Comparison of ENCODE assay signal across 23 cellular contexts in genomic region chr10:64090865-64091264, GRCh38.
DNase-seq lines count a peak whose midpoint lies in the region; ATAC-seq, FAIRE-seq and TF ChIP-seq lines count a peak whose summit lies in the region.
"Had no signal": no experiment of that assay in that cellular context is flagged by ENCODE, and none has a peak within 500 bp of the region (broad histone marks: within the 10 kb centered on the region; RNA-seq: fewer than 3 reads in every experiment).

No MANE protein-coding gene starts in this region.

- no peak for FAIRE-seq in bronchial epithelial cell (lab: Jason Lieb, UNC)
- FAIRE-seq: A549, GM12891, H54 had no signal

- CTCF ChIA-PET in WTC11 (lab: Charles Lee) (no interaction called here), Calu3 (lab: Charles Lee) (interaction anchor here (0.5 kb wide), 2 partner anchors 21 to 36 kb away, joined by 3 to 5 read pairs; no protein-coding TSS in a partner anchor)

- no peak overlapping the region for H3K27ac Mint-ChIP-seq in WTC11
- no peak overlapping the region for H3K27ac Mint-ChIP-seq in Calu3 (ENCODE audit: unreplicated experiment)
- H3K27ac Mint-ChIP-seq: CD14-positive monocyte; CD4-positive, alpha-beta T cell; CD8-positive, alpha-beta memory T cell had no signal

- BruUV-seq in Calu3 (replicated peaks; lab: Mats Ljungman, UMichigan) = no TSS peak

- H3K36me3 Mint-ChIP-seq in WTC11 (no peaks in the 10 kb centered on the region), Calu3 (ENCODE audit: insufficient read depth, unreplicated experiment) (no peaks in the 10 kb centered on the region)
- H3K36me3 Mint-ChIP-seq: CD14-positive monocyte; CD8-positive, alpha-beta memory T cell had no signal

- no peak overlapping the region for H3K4me3 Mint-ChIP-seq in WTC11
- no peak overlapping the region for H3K4me3 Mint-ChIP-seq in Calu3 (ENCODE audit: low read depth, unreplicated experiment)
- H3K4me3 Mint-ChIP-seq: CD14-positive monocyte; CD4-positive, alpha-beta T cell; CD8-positive, alpha-beta memory T cell had no signal

- no peaks in the 10 kb centered on the region for H3K36me3 ChIP-seq in bronchial epithelial cell (ENCODE audit: control insufficient read depth, insufficient read depth, low read length)
- H3K36me3 ChIP-seq: BE2C; BLaER1 treated with 17β-estradiol and CSF1 and Interleukin-3, amounts not matched to agents 10 nM and 100 nM; HAP-1 had no signal

- no peaks in the 10 kb centered on the region for H3K27me3 ChIP-seq in bronchial epithelial cell (ENCODE audit: control insufficient read depth, insufficient read depth, low read length)
- H3K27me3 ChIP-seq: BE2C; BLaER1 treated with 17β-estradiol and CSF1 and Interleukin-3, amounts not matched to agents 10 nM and 100 nM had no signal

- POLR2A ChIA-PET in WTC11 (lab: Charles Lee) = interaction anchor here (0.7 kb wide), 1 partner anchor 748 kb away, joined by 4 read pairs; no protein-coding TSS in a partner anchor

- ATAC-seq in WTC11 (no peak), HG02884 (IDR thresholded peaks at IDR 0.05; ENCODE audit: unreplicated experiment) (no peak)
- ATAC-seq: A549 had no signal

- H3K4me1 Mint-ChIP-seq in WTC11 (peaks cover 27% of the 10 kb centered on the region), Calu3 (ENCODE audit: low read depth, unreplicated experiment) (peaks cover 8% of the 10 kb centered on the region)
- H3K4me1 Mint-ChIP-seq: CD14-positive monocyte; CD8-positive, alpha-beta memory T cell had no signal

- peak; percentile 43 for DNase-seq in LoVo (ENCODE audit: low spot score)
- peak; percentile 7 for DNase-seq in bronchial epithelial cell (ENCODE audit: low read depth)
- DNase-seq in kidney tubule cell (ENCODE audit: low spot score) = peak; percentile 61
- DNase-seq in renal cortical epithelial cell (ENCODE audit: low read depth) = peak; percentile 28
- no peak for DNase-seq in WTC11 (ENCODE audit: low spot score)
- no peak for DNase-seq in Calu3
- DNase-seq: 8988T; ACHN; AML-193; BE2C; CD4-positive, alpha-beta T cell; CD8-positive, alpha-beta memory T cell; DMS53; DMS79 treated with DMSO at 0.1 percent for 48 hours; GF-D8; GOT3 had no signal

- intact Hi-C loops in Calu3 (cut with micrococcal nuclease; ENCODE audit: unreplicated experiment) = loop anchor here (10.0 kb wide), 1 partner anchor 884 kb away; no protein-coding TSS in a partner anchor

- peaks cover 31% of the 10 kb centered on the region for H3K27me3 Mint-ChIP-seq in WTC11 (ENCODE audit: low read depth)
- H3K27me3 Mint-ChIP-seq in Calu3 (ENCODE audit: unreplicated experiment) = no peaks in the 10 kb centered on the region
- H3K27me3 Mint-ChIP-seq: CD4-positive, alpha-beta T cell had no signal

- no peak overlapping the region for H3K4me3 ChIP-seq in bronchial epithelial cell (ENCODE audit: low read depth, low read length)
- H3K4me3 ChIP-seq: A549; BLaER1 treated with 17β-estradiol and CSF1 and Interleukin-3, amounts not matched to agents 10 nM and 100 nM; HAP-1 had no signal

- H3K9me3 Mint-ChIP-seq in WTC11 = no peaks in the 10 kb centered on the region
- no peaks in the 10 kb centered on the region for H3K9me3 Mint-ChIP-seq in Calu3 (ENCODE audit: low read depth, unreplicated experiment)
- H3K9me3 Mint-ChIP-seq: CD4-positive, alpha-beta T cell; CD8-positive, alpha-beta memory T cell had no signal

- TF ChIP-seq CTCF in bronchial epithelial cell (IDR thresholded peaks at IDR 0.05; ENCODE audit: insufficient read depth, low read length, severe bottlenecking) (no peak), WTC11 (IDR thresholded peaks at IDR 0.05) (no peak), Calu3 (IDR thresholded peaks at IDR 0.05; ENCODE audit: unreplicated experiment) (no peak)

TF ChIP-seq in WTC11, 78 proteins besides CTCF, POLR2A, EP300 and RAD21:
- no peak for TF ChIP-seq ZSCAN18 (CRISPR knock-in tag; IDR thresholded peaks at IDR 0.05)
- TF ChIP-seq, protein P1, sequence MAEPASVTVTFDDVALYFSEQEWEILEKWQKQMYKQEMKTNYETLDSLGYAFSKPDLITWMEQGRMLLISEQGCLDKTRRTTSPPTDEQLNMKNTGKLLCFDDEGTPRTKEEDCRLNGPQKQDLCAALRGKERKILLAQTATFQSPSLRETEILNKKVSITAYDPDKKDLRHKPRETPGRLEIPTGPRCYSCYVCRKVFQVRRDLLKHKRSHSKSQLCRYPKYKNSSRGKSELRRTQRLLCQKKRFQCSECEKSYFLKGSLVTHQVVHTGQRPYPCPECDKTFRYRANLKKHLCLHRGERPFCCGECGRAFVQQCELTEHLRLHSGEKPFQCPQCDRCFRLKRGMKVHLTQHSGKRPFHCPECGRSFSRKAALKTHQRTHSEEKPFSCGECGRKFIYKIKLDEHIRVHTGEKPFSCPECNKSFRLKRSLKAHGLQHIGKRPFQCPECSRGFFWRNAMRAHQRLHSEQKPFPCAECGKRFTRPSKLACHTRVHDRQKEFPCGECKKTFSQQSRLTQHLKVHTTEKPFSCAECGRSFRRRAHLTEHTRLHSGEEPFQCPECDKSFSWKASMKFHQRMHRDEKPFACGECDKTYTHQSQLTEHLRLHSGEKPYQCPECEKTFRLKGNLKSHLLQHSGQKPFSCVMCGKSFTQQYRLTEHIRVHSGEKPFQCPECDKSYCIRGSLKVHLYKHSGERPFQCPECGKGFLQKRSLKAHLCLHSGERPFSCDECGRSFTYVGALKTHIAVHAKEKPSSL (CRISPR knock-in tag; conservative IDR thresholded peaks at IDR 0.05) = no peak
- TF ChIP-seq KAT7 (CRISPR knock-in tag; IDR thresholded peaks at IDR 0.05; ENCODE audit: borderline replicate concordance) = no peak
- TF ChIP-seq NR1H2 (CRISPR knock-in tag; IDR thresholded peaks at IDR 0.05) = no peak
- TF ChIP-seq, protein P2, sequence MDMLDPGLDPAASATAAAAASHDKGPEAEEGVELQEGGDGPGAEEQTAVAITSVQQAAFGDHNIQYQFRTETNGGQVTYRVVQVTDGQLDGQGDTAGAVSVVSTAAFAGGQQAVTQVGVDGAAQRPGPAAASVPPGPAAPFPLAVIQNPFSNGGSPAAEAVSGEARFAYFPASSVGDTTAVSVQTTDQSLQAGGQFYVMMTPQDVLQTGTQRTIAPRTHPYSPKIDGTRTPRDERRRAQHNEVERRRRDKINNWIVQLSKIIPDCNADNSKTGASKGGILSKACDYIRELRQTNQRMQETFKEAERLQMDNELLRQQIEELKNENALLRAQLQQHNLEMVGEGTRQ (CRISPR knock-in tag; IDR thresholded peaks at IDR 0.05) = no peak
- TF ChIP-seq JAZF1 (CRISPR knock-in tag; IDR thresholded peaks at IDR 0.05) = no peak
- TF ChIP-seq, protein P3, sequence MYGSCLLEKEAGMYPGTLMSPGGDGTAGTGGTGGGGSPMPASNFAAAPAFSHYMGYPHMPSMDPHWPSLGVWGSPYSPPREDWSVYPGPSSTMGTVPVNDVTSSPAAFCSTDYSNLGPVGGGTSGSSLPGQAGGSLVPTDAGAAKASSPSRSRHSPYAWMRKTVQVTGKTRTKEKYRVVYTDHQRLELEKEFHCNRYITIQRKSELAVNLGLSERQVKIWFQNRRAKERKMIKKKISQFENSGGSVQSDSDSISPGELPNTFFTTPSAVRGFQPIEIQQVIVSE (CRISPR knock-in tag; IDR thresholded peaks at IDR 0.05; ENCODE audit: borderline replicate concordance) = no peak
- TF ChIP-seq SMAD3 (CRISPR knock-in tag; IDR thresholded peaks at IDR 0.05; ENCODE audit: borderline replicate concordance) = no peak
- no peak for TF ChIP-seq E2F5 (CRISPR knock-in tag; IDR thresholded peaks at IDR 0.05)
- no peak for TF ChIP-seq FOXP1 (CRISPR knock-in tag; IDR thresholded peaks at IDR 0.05; ENCODE audit: borderline replicate concordance)
- no peak for TF ChIP-seq SMAD4 (CRISPR knock-in tag; IDR thresholded peaks at IDR 0.05)
- TF ChIP-seq MXD4 (CRISPR knock-in tag; IDR thresholded peaks at IDR 0.05; ENCODE audit: borderline replicate concordance) = no peak
- TF ChIP-seq ZNF138 (CRISPR knock-in tag; conservative IDR thresholded peaks at IDR 0.05) = no peak
- no peak for TF ChIP-seq ERG (CRISPR knock-in tag; IDR thresholded peaks at IDR 0.05)

Comparison
In these comparisons a context has a peak if more than half of its experiments do, and no peak if none do; other contexts are left out.
1. DNase-seq: peak in LoVo (single experiment), bronchial epithelial cell (single experiment), kidney tubule cell (single experiment) and renal cortical epithelial cell (single experiment); none in WTC11 (single experiment) and Calu3 (single experiment).